6 cellular contexts compared by ENCODE assay signal in the genomic region with DNA sequence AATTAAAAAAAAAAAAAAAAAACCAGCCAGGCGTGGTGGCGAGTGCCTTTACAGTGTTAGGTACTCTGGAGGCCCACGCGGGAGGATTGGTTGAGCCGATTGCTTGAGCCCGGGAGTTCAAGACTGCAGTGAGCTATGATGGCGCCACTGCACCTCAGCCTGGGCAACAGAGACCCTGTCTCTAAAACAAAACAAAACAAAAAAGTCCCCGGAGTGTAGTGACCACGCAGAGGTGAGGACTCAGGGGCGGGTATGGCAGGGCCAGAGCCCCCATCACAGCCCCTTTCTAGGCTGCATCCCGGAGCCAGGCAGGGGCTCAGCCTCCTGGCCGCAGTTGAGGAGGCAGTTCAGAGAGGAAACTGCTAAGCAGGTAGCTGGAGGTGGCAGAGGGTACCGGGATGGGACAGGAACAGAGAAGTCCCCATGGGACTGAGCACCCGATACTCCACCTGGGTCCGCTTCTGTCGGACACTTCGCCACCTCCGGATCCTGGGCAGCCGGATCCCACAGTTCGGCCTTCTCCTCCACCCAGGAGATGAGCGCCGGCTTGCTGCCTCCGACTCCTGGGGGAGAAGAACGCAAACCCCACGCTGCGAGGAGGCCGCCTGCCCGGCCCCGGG. TPM values are rescaled to one million over a fixed set of nuclear protein-coding genes. Genes with fewer than 3 reads are reported as not detected.
DNase-seq lines count a peak whose midpoint lies in the region; ATAC-seq and TF ChIP-seq lines count a peak whose summit lies in the region.

No MANE protein-coding gene starts in this region.

- DNase-seq in epithelial cell of proximal tubule (ENCODE audit: low read depth) (no peak), head of caudate nucleus (no peak)
- peak; percentile 54 for DNase-seq in stimulated activated CD8-positive, alpha-beta memory T cell treated with anti-CD3 and anti-CD28 coated beads, Interleukin-4, amount 100 ng/mL, for 48 hours

- intact Hi-C loops in head of caudate nucleus (cut with DNase I) = loop anchor here (1.0 to 10.0 kb wide), 2 partner anchors 24 to 121 kb away; partner anchors contain the start of genes FBRS, PRR14 and ZNF764

- ATAC-seq in GM19397 (IDR thresholded peaks at IDR 0.05; ENCODE audit: unreplicated experiment) (peak; percentile 13), HG03139 (IDR thresholded peaks at IDR 0.05; ENCODE audit: unreplicated experiment) (no peak)

- no peaks in the 10 kb centered on the region for H3K9me3 ChIP-seq in KOPT-K1 (ENCODE audit: insufficient read depth, low read length, poor library complexity, severe bottlenecking)

- H3K4me3 ChIP-seq in epithelial cell of proximal tubule (ENCODE audit: low read depth, low read length) = peak overlapping the region; percentile 63

- H3K27ac ChIP-seq in KOPT-K1 (ENCODE audit: low read depth, low read length, poor library complexity, severe bottlenecking) = peak overlapping the region; percentile 96

- H3K36me3 ChIP-seq in KOPT-K1 (ENCODE audit: insufficient read depth, low read length) = peaks cover 31% of the 10 kb centered on the region

- TF ChIP-seq CTCF in epithelial cell of proximal tubule (conservative IDR thresholded peaks at IDR 0.05; ENCODE audit: low read depth, low read length) = no peak

RNA-seq across cellular contexts. Expression of gene ZNF747, which starts 0.8 kb away (rescaled TPM):
- 5.1 and 7.6 TPM in 2 replicates for total RNA-seq in epithelial cell of proximal tubule

RNA-seq across cellular contexts. Expression of gene ZNF768, which starts 7.5 kb away (rescaled TPM):
- total RNA-seq in epithelial cell of proximal tubule = 34.8 and 35.2 TPM in 2 replicates

RNA-seq across cellular contexts. Expression of gene ZNF764, which starts 24.3 kb away (rescaled TPM):
- total RNA-seq in epithelial cell of proximal tubule = 5.2 and 10.9 TPM in 2 replicates

RNA-seq across cellular contexts. Expression of gene ZNF688, which starts 37.7 kb away (rescaled TPM):
- total RNA-seq in epithelial cell of proximal tubule = 8.2 and 9.1 TPM in 2 replicates

RNA-seq across cellular contexts. Expression of gene ZNF785, which starts 51.6 kb away (rescaled TPM):
- total RNA-seq in epithelial cell of proximal tubule = 3.2 and 7.6 TPM in 2 replicates
